In the genomic region with DNA sequence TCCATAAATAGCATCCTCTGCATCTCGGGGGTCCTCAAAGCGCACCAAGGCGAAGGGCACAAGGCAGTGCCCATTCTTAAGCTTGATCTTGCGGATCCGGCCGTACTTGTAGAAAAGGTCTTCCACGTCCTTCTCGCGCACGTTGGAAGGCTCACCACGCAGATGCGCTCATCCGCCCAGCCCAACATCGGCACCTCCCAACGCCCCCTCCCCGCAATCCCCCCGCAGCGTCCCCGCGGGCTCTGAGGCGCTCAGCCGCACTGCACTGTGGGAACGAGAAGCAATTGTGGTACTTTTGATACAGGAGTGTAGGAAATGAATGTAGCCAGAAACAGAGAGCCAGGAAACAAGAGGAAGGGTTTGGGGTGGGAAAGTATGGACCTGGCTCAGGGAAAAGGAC, we compare ENCODE assay signal across 7 cellular contexts. TPM values are rescaled to one million over a fixed set of nuclear protein-coding genes. Genes with fewer than 3 reads are reported as not detected.
"Had no signal": no experiment of that assay in that cellular context is flagged by ENCODE, and none has a peak within 500 bp of the region (broad histone marks: within the 10 kb centered on the region; RNA-seq: fewer than 3 reads in every experiment).

No MANE protein-coding gene starts in this region.

- H2AFZ ChIP-seq: GM23338 had no signal

- H3K4me3 Mint-ChIP-seq: GM23338, H9, IgD-negative memory B cell had no signal

- H3K27ac Mint-ChIP-seq: GM23338, H9, IgD-negative memory B cell had no signal

- H3K4me3 ChIP-seq: GM23338 had no signal

- H3K27ac ChIP-seq: HL-60 had no signal

- ATAC-seq: GM23338, HepG2 had no signal

- DNase-seq: H9, HCEC 1CT had no signal

- H3K9me3 Mint-ChIP-seq: GM23338 had no signal

- H3K4me2 ChIP-seq: GM23338 had no signal

- H3K36me3 Mint-ChIP-seq: IgD-negative memory B cell had no signal

- H3K4me1 Mint-ChIP-seq: GM23338, IgD-negative memory B cell had no signal

- H3K27me3 Mint-ChIP-seq: IgD-negative memory B cell had no signal

RNA-seq across cellular contexts. Expression of gene AP3B2, which starts 17.5 kb away (rescaled TPM):
- total RNA-seq: HepG2, HT1080 had no signal
- polyA plus RNA-seq: HepG2 had no signal
